ENCODE assay signal across 14 cellular contexts in the genomic region with DNA sequence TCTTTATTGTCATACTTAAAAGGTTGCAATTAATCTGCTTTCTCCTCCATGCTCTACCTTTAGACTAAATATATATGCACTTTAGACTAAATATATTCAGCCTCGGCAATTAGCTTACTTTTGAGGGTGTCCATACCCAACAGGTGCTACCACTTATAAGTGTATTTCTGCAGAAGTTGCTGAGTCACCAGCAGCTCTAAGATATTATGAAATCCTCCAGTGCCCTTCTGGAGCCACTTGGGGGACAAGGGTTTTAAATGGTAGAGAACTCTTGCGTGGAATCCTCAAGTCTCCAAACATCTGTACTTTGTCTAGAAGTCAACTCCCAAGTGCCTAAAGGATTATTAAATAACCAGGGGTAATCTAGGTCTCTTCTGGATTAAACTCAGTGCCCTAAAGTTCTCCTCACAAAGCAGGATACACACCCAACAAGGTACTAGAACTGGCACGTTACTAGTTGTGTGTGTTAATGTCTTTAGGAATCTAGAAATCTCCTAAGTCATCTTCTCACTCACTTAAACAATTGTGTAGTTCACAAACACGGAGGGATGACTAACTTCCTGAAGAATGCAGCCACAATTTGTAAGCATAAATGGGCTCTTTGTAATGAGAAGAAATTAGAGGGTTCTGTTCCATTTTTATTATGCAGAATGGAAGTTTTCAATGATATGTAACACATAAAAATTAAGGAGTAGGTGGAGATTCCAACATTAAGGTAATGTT.
A peak's percentile ranks its signal among the peaks of the same experiment; 100 is the strongest.
DNase-seq lines count a peak whose midpoint lies in the region; ATAC-seq and TF ChIP-seq lines count a peak whose summit lies in the region.
"Had no signal": no experiment of that assay in that cellular context is flagged by ENCODE, and none has a peak within 500 bp of the region (broad histone marks: within the 10 kb centered on the region; RNA-seq: fewer than 3 reads in every experiment).

No MANE protein-coding gene starts in this region.

- TF ChIP-seq CTCF in retinal pigment epithelial cell (conservative IDR thresholded peaks at IDR 0.05; ENCODE audit: low read depth, low read length) (no peak), lower lobe of right lung (IDR thresholded peaks at IDR 0.05) (no peak)

- peak overlapping the region; percentile 56 for H3K27ac ChIP-seq in epithelial cell of prostate
- H3K27ac ChIP-seq in lower lobe of right lung: no peak overlapping the region

- intact Hi-C loops in lower lobe of right lung (cut with DNase I): no loop called here

- no peak overlapping the region for H3K4me3 ChIP-seq in retinal pigment epithelial cell (ENCODE audit: low read length)
- H3K4me3 ChIP-seq in lower lobe of right lung: no peak overlapping the region

- H3K9me3 ChIP-seq in lower lobe of right lung: no peaks in the 10 kb centered on the region

- H3K4me1 ChIP-seq in lower lobe of right lung: no peaks in the 10 kb centered on the region

- H3K27me3 ChIP-seq in lower lobe of right lung (ENCODE audit: low read depth): no peaks in the 10 kb centered on the region

- no peaks in the 10 kb centered on the region for H3K36me3 ChIP-seq in lower lobe of right lung

- DNase-seq in GM03348 (ENCODE audit: low spot score) (peak; percentile 28), NCI-H460 (ENCODE audit: extremely low read depth, low read depth) (peak; percentile 54), epithelial cell of prostate (ENCODE audit: low read depth, low spot score) (peak; percentile 52), retinal pigment epithelial cell (ENCODE audit: low read depth) (peak; percentile 55), NCI-H2227 treated with DMSO at 0.1 percent for 48 hours (lab: John Stamatoyannopoulos, UW) (no peak), lower lobe of right lung (no peak)
- DNase-seq in stimulated activated CD4-positive, alpha-beta T cell treated with anti-CD3 and anti-CD28 coated beads, Interleukin-2, amount 100 ng/mL, for 24 hours: no peak
- DNase-seq: activated CD4-positive, alpha-beta memory T cell treated with anti-CD3 and anti-CD28 coated beads, Interleukin-2, amount 10 ng/mL, durations not matched to agents 7 days and 5 days; activated gamma-delta T cell; left ventricle myocardium superior; NCI-H1417 treated with DMSO at 0.1 percent for 48 hours; occipital lobe; stimulated activated naive CD4-positive, alpha-beta T cell treated with Interleukin-2 at 50 U/mL for 16 hours; T-helper 2 cell had no signal

- no peak for ATAC-seq in lower lobe of right lung
- ATAC-seq: left ventricle myocardium superior had no signal

Comparison
In these comparisons a context has a peak if more than half of its experiments do, and no peak if none do; other contexts are left out.
1. DNase-seq: peak in GM03348 (single experiment), NCI-H460 (single experiment), epithelial cell of prostate (single experiment) and retinal pigment epithelial cell (single experiment); none in stimulated activated CD4-positive, alpha-beta T cell treated with anti-CD3 and anti-CD28 coated beads, Interleukin-2, amount 100 ng/mL, for 24 hours (0 of 2), NCI-H2227 treated with DMSO at 0.1 percent for 48 hours (single experiment) and lower lobe of right lung (single experiment).